Comparison of ENCODE assay signal across 8 cellular contexts in genomic region chr1:207291723-207292122, GRCh38.
"Had no signal": no experiment of that assay in that cellular context is flagged by ENCODE, and none has a peak within 500 bp of the region (broad histone marks: within the 10 kb centered on the region; RNA-seq: fewer than 3 reads in every experiment).

No MANE protein-coding gene starts in this region.

- FAIRE-seq: HepG2, HTR-8/SVneo had no signal

- H3K4me3 Mint-ChIP-seq: IgD-negative memory B cell had no signal

- H3K4me1 Mint-ChIP-seq: IgD-negative memory B cell had no signal

- H3K27ac ChIP-seq: HL-60, KMS-11 had no signal

- DNase-seq: IMR-90, KBM-7, KG1 had no signal

- H3K27ac Mint-ChIP-seq: IgD-negative memory B cell had no signal

- ATAC-seq: HepG2 had no signal

- H3K36me3 Mint-ChIP-seq: IgD-negative memory B cell had no signal

- H3K4me2 ChIP-seq: KMS-11 had no signal

- H3K9ac ChIP-seq: KMS-11 had no signal
